In the genomic region with DNA sequence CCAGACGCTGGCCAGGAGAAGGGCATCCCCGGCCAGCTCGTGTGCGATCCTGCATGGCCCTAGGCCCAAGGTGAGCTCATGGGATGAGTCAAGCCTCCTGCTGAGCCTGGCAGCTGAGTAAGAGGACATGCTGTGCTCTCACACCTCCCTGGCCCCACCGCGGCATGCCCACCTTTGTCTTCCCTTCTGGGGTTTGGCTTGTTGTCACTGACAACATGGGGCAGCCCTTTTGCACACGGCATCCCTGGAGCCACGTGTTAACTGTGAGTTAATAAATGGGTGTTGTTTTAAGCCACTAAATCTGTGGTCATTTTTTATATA, we compare ENCODE assay signal across 1 cellular context.
TF ChIP-seq lines count a peak whose summit lies in the region.

No MANE protein-coding gene starts in this region.

TF ChIP-seq in HEK293, 187 proteins besides CTCF, POLR2A, EP300 and RAD21 (continued from another document):
- TF ChIP-seq, protein P1, sequence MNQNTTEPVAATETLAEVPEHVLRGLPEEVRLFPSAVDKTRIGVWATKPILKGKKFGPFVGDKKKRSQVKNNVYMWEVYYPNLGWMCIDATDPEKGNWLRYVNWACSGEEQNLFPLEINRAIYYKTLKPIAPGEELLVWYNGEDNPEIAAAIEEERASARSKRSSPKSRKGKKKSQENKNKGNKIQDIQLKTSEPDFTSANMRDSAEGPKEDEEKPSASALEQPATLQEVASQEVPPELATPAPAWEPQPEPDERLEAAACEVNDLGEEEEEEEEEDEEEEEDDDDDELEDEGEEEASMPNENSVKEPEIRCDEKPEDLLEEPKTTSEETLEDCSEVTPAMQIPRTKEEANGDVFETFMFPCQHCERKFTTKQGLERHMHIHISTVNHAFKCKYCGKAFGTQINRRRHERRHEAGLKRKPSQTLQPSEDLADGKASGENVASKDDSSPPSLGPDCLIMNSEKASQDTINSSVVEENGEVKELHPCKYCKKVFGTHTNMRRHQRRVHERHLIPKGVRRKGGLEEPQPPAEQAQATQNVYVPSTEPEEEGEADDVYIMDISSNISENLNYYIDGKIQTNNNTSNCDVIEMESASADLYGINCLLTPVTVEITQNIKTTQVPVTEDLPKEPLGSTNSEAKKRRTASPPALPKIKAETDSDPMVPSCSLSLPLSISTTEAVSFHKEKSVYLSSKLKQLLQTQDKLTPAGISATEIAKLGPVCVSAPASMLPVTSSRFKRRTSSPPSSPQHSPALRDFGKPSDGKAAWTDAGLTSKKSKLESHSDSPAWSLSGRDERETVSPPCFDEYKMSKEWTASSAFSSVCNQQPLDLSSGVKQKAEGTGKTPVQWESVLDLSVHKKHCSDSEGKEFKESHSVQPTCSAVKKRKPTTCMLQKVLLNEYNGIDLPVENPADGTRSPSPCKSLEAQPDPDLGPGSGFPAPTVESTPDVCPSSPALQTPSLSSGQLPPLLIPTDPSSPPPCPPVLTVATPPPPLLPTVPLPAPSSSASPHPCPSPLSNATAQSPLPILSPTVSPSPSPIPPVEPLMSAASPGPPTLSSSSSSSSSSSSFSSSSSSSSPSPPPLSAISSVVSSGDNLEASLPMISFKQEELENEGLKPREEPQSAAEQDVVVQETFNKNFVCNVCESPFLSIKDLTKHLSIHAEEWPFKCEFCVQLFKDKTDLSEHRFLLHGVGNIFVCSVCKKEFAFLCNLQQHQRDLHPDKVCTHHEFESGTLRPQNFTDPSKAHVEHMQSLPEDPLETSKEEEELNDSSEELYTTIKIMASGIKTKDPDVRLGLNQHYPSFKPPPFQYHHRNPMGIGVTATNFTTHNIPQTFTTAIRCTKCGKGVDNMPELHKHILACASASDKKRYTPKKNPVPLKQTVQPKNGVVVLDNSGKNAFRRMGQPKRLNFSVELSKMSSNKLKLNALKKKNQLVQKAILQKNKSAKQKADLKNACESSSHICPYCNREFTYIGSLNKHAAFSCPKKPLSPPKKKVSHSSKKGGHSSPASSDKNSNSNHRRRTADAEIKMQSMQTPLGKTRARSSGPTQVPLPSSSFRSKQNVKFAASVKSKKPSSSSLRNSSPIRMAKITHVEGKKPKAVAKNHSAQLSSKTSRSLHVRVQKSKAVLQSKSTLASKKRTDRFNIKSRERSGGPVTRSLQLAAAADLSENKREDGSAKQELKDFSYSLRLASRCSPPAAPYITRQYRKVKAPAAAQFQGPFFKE (tag by site-specific recombination; IDR thresholded peaks at IDR 0.05; ENCODE audit: borderline replicate concordance) = no peak
- TF ChIP-seq REPIN1 (tag by site-specific recombination; IDR thresholded peaks at IDR 0.05; ENCODE audit: low read depth) (no peak), ZBTB17 (tag by site-specific recombination; IDR thresholded peaks at IDR 0.05) (no peak), GLIS2 (tag by site-specific recombination; IDR thresholded peaks at IDR 0.05) (0 out of 2 replicates have a peak, but pooled peaks have one; percentile 12), EGR2 (tag by site-specific recombination; IDR thresholded peaks at IDR 0.05; ENCODE audit: low read depth) (no peak), ZFP69B (tag by site-specific recombination; IDR thresholded peaks at IDR 0.05) (0 out of 2 replicates have a peak, but pooled peaks have one; percentile 54), ZNF114 (tag by site-specific recombination; IDR thresholded peaks at IDR 0.05) (no peak), ZNF629 (tag by site-specific recombination; IDR thresholded peaks at IDR 0.05) (peak; percentile 38; the same call in 1 of the 2 replicates), ZNF560 (tag by site-specific recombination; IDR thresholded peaks at IDR 0.05; ENCODE audit: borderline replicate concordance) (no peak), ZNF146 (tag by site-specific recombination; IDR thresholded peaks at IDR 0.05) (no peak), ZNF843 (tag by site-specific recombination; IDR thresholded peaks at IDR 0.05) (no peak), ZNF239 (tag by site-specific recombination; IDR thresholded peaks at IDR 0.05) (no peak), GLIS1 (tag by site-specific recombination; IDR thresholded peaks at IDR 0.05) (peak; percentile 77), ZIC2 (tag by site-specific recombination; IDR thresholded peaks at IDR 0.05) (peak; percentile 65), ZNF623 (tag by site-specific recombination; IDR thresholded peaks at IDR 0.05) (no peak), ZNF514 (tag by site-specific recombination; IDR thresholded peaks at IDR 0.05) (no peak)
- TF ChIP-seq, protein P2, sequence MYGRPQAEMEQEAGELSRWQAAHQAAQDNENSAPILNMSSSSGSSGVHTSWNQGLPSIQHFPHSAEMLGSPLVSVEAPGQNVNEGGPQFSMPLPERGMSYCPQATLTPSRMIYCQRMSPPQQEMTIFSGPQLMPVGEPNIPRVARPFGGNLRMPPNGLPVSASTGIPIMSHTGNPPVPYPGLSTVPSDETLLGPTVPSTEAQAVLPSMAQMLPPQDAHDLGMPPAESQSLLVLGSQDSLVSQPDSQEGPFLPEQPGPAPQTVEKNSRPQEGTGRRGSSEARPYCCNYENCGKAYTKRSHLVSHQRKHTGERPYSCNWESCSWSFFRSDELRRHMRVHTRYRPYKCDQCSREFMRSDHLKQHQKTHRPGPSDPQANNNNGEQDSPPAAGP (tag by site-specific recombination; IDR thresholded peaks at IDR 0.05) = peak; percentile 81
- TF ChIP-seq, protein P3, sequence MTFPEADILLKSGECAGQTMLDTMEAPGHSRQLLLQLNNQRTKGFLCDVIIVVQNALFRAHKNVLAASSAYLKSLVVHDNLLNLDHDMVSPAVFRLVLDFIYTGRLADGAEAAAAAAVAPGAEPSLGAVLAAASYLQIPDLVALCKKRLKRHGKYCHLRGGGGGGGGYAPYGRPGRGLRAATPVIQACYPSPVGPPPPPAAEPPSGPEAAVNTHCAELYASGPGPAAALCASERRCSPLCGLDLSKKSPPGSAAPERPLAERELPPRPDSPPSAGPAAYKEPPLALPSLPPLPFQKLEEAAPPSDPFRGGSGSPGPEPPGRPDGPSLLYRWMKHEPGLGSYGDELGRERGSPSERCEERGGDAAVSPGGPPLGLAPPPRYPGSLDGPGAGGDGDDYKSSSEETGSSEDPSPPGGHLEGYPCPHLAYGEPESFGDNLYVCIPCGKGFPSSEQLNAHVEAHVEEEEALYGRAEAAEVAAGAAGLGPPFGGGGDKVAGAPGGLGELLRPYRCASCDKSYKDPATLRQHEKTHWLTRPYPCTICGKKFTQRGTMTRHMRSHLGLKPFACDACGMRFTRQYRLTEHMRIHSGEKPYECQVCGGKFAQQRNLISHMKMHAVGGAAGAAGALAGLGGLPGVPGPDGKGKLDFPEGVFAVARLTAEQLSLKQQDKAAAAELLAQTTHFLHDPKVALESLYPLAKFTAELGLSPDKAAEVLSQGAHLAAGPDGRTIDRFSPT (tag by site-specific recombination; IDR thresholded peaks at IDR 0.05) = peak; percentile 70
- TF ChIP-seq, protein P4, sequence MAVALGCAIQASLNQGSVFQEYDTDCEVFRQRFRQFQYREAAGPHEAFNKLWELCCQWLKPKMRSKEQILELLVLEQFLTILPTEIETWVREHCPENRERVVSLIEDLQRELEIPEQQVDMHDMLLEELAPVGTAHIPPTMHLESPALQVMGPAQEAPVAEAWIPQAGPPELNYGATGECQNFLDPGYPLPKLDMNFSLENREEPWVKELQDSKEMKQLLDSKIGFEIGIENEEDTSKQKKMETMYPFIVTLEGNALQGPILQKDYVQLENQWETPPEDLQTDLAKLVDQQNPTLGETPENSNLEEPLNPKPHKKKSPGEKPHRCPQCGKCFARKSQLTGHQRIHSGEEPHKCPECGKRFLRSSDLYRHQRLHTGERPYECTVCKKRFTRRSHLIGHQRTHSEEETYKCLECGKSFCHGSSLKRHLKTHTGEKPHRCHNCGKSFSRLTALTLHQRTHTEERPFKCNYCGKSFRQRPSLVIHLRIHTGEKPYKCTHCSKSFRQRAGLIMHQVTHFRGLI (tag by site-specific recombination; IDR thresholded peaks at IDR 0.05) = no peak
- TF ChIP-seq, protein P5, sequence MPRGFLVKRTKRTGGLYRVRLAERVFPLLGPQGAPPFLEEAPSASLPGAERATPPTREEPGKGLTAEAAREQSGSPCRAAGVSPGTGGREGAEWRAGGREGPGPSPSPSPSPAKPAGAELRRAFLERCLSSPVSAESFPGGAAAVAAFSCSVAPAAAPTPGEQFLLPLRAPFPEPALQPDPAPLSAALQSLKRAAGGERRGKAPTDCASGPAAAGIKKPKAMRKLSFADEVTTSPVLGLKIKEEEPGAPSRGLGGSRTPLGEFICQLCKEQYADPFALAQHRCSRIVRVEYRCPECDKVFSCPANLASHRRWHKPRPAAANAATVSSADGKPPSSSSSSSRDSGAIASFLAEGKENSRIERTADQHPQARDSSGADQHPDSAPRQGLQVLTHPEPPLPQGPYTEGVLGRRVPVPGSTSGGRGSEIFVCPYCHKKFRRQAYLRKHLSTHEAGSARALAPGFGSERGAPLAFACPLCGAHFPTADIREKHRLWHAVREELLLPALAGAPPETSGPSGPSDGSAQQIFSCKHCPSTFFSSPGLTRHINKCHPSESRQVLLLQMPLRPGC (tag by site-specific recombination; IDR thresholded peaks at IDR 0.05) = peak; percentile 25; the same call in 1 of the 2 replicates
- TF ChIP-seq, protein P6, sequence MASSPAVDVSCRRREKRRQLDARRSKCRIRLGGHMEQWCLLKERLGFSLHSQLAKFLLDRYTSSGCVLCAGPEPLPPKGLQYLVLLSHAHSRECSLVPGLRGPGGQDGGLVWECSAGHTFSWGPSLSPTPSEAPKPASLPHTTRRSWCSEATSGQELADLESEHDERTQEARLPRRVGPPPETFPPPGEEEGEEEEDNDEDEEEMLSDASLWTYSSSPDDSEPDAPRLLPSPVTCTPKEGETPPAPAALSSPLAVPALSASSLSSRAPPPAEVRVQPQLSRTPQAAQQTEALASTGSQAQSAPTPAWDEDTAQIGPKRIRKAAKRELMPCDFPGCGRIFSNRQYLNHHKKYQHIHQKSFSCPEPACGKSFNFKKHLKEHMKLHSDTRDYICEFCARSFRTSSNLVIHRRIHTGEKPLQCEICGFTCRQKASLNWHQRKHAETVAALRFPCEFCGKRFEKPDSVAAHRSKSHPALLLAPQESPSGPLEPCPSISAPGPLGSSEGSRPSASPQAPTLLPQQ (tag by site-specific recombination; IDR thresholded peaks at IDR 0.05) = peak; percentile 51; the same call in 1 of the 2 replicates
